19 cellular contexts compared by ENCODE assay signal in the genomic region with DNA sequence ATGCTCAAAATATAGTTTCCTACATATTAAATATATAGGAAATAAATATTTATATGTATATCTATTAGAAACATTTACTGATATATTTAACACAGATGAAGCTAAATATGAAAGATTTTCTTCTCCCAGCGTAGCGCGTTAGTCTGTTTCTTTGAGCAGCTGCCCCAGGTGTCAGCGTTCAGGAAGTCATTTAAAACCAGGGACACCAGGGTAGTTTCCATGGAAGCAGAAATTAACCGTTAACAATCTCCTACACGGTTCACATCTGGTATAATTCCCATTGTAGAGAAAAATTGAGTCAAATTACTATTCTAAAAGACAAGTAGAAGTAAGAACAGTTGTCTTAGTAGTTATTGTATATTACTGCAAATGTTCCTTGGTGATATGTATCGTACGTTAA.
"Had no signal": no experiment of that assay in that cellular context is flagged by ENCODE, and none has a peak within 500 bp of the region (broad histone marks: within the 10 kb centered on the region; RNA-seq: fewer than 3 reads in every experiment).

No MANE protein-coding gene starts in this region.

- DNase-seq: activated B cell treated with CpG ODN at 0.5 μM for 24 hours; activated CD4-positive, alpha-beta T cell treated with anti-CD3 and anti-CD28 coated beads, Interleukin-2, amount 50 U/mL, for 1 hour; activated CD8-positive, alpha-beta T cell treated with anti-CD3 and anti-CD28 coated beads for 36 hours; activated gamma-delta T cell treated with Interleukin-2 at 50 U/mL for 16 hours; activated naive CD4-positive, alpha-beta T cell treated with anti-CD3 and anti-CD28 coated beads, Interleukin-2, amount 50 U/mL, for 16 hours; activated naive CD8-positive, alpha-beta T cell treated with anti-CD3 and anti-CD28 coated beads, Interleukin-2, amount 50 U/mL, for 24 hours; activated T-cell treated with anti-CD3 and anti-CD28 coated beads, Interleukin-2, amount 50 U/mL, for 4 hours; amygdala; central memory CD4-positive, alpha-beta T cell; esophagus squamous epithelium; left cardiac atrium; left ventricle myocardium superior; posterior cingulate gyrus; stimulated activated CD4-positive, alpha-beta T cell treated with anti-CD3 and anti-CD28 coated beads, Interleukin-15, amount 100 ng/mL, for 24 hours; stimulated activated naive CD4-positive, alpha-beta T cell; tibial artery; upper lobe of right lung had no signal

- ATAC-seq: activated CD8-positive, alpha-beta T cell treated with anti-CD3 and anti-CD28 coated beads for 36 hours; activated naive CD8-positive, alpha-beta T cell treated with anti-CD3 and anti-CD28 coated beads, Interleukin-2, amount 50 U/mL, for 24 hours; activated T-cell treated with anti-CD3 and anti-CD28 coated beads, Interleukin-2, amount 50 U/mL, for 4 hours; activated T-helper 17 cell treated with anti-CD3 and anti-CD28 coated beads, Interleukin-2, amount 50 U/mL, for 72 hours; left cardiac atrium; left ventricle myocardium superior; right cardiac atrium; upper lobe of right lung had no signal
